Comparison of ENCODE assay signal across 18 cellular contexts in the genomic region with DNA sequence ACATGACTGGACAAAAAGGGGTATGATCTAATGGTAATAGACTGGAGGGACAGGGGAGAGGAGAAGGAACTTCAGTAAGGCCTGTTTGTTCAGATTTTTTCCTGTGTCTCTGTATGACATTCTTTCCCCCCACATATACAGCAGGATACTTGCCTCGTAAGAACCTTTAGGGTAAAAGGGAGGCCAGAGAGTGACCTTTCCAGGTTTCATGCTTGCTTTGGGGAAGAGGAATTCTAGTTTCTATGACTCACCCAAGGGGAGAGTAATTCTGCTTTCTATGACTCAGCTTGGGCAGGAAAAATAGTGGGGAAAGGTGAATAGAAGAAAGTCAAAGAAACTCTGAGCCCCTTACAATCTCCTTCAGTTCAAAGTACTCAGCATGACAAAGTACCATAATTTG.
DNase-seq lines count a peak whose midpoint lies in the region; ATAC-seq, FAIRE-seq and TF ChIP-seq lines count a peak whose summit lies in the region.
"Had no signal": no experiment of that assay in that cellular context is flagged by ENCODE, and none has a peak within 500 bp of the region (broad histone marks: within the 10 kb centered on the region; RNA-seq: fewer than 3 reads in every experiment).

No MANE protein-coding gene starts in this region.

- H3K27ac Mint-ChIP-seq in activated naive CD4-positive, alpha-beta T cell treated with anti-CD3 and anti-CD28 coated beads for 36 hours = no peak overlapping the region
- H3K27ac Mint-ChIP-seq: CD4-positive, alpha-beta memory T cell; naive B cell had no signal

- no peak for TF ChIP-seq CTCF in PC-3 (conservative IDR thresholded peaks at IDR 0.05; ENCODE audit: low read depth, low read length)
- TF ChIP-seq CTCF in fibroblast of lung (conservative IDR thresholded peaks at IDR 0.05 in 1 of 2, IDR thresholded peaks at IDR 0.05 in 1 of 2; ENCODE audit: low read depth in 1 of 2, low read length in 2 of 2) = no peak
- TF ChIP-seq CTCF in A673 (conservative IDR thresholded peaks at IDR 0.05; ENCODE audit: low read depth, low read length) = no peak

- no peak for FAIRE-seq in GM19239 (lab: Jason Lieb, UNC)
- FAIRE-seq: kidney had no signal

- no peaks in the 10 kb centered on the region for H3K27me3 ChIP-seq in PC-3 (ENCODE audit: low read length)
- H3K27me3 ChIP-seq in fibroblast of lung (ENCODE audit: control insufficient read depth, insufficient read depth, low read length) = no peaks in the 10 kb centered on the region
- no peaks in the 10 kb centered on the region for H3K27me3 ChIP-seq in A673 (replicated peaks; ENCODE audit: insufficient read depth, low read depth, low read length, poor library complexity)
- H3K27me3 ChIP-seq: right atrium auricular region, stomach had no signal

- H3K36me3 Mint-ChIP-seq in activated naive CD4-positive, alpha-beta T cell treated with anti-CD3 and anti-CD28 coated beads for 36 hours (ENCODE audit: low read depth) = no peaks in the 10 kb centered on the region

- H3K9ac ChIP-seq in PC-3 (ENCODE audit: low read length) (peak overlapping the region; percentile 39), fibroblast of lung (ENCODE audit: insufficient read depth, low read length) (no peak overlapping the region)

- DNase-seq in ELR (ENCODE audit: low read depth) (peak; percentile 80), PC-3 (peak; percentile 98), fibroblast of lung (ENCODE audit: low read depth in 2 of 2) (peak; percentile 22 to 73), renal cortical epithelial cell (ENCODE audit: low read depth) (peak; percentile 86), A673 (ENCODE audit: low spot score) (no peak), GM19239 (ENCODE audit: insufficient read length, low spot score) (no peak)
- no peak for DNase-seq in activated naive CD4-positive, alpha-beta T cell treated with anti-CD3 and anti-CD28 coated beads for 36 hours
- DNase-seq: activated CD8-positive, alpha-beta memory T cell treated with anti-CD3 and anti-CD28 coated beads for 24 hours; activated naive CD4-positive, alpha-beta T cell treated with anti-CD3 and anti-CD28 coated beads, Interleukin-2, amount 50 U/mL, for 16 hours; CD4-positive, alpha-beta memory T cell; kidney; naive B cell; NCI-H1105; NCI-H446; stomach had no signal

- no peak overlapping the region for H3K4me3 Mint-ChIP-seq in activated naive CD4-positive, alpha-beta T cell treated with anti-CD3 and anti-CD28 coated beads for 36 hours
- H3K4me3 Mint-ChIP-seq: naive B cell had no signal

- peak overlapping the region; percentile 81 for H3K27ac ChIP-seq in PC-3 (ENCODE audit: low read length)
- no peak overlapping the region for H3K27ac ChIP-seq in fibroblast of lung (ENCODE audit: insufficient read depth, low read length)
- H3K27ac ChIP-seq in A673 (ENCODE audit: low read depth, low read length, poor library complexity, severe bottlenecking) = no peak overlapping the region
- H3K27ac ChIP-seq: coronary artery, right atrium auricular region, stomach had no signal

- H3K4me2 ChIP-seq in PC-3 (ENCODE audit: low read length) (peak overlapping the region; percentile 77), fibroblast of lung (ENCODE audit: extremely low read depth, insufficient read depth, low read length) (no peak overlapping the region)

- intact Hi-C loops in PC-3 (cut with micrococcal nuclease) (no loop called here), A673 (cut with micrococcal nuclease; ENCODE audit: unreplicated experiment) (no loop called here)
- intact Hi-C loops in activated naive CD4-positive, alpha-beta T cell treated with anti-CD3 and anti-CD28 coated beads for 36 hours (cut with micrococcal nuclease) = no loop called here

- H3K27me3 Mint-ChIP-seq in activated naive CD4-positive, alpha-beta T cell treated with anti-CD3 and anti-CD28 coated beads for 36 hours (ENCODE audit: low read depth) = no peaks in the 10 kb centered on the region
- H3K27me3 Mint-ChIP-seq: CD4-positive, alpha-beta memory T cell; naive B cell had no signal

- H3K9me3 ChIP-seq in PC-3 (ENCODE audit: low read length) (no peaks in the 10 kb centered on the region), fibroblast of lung (ENCODE audit: control insufficient read depth, insufficient read depth, low read depth, low read length) (no peaks in the 10 kb centered on the region), A673 (ENCODE audit: low read depth, low read length, poor library complexity, severe bottlenecking) (no peaks in the 10 kb centered on the region)

- ATAC-seq in PC-3 (peak; percentile 91), GM18870 (IDR thresholded peaks at IDR 0.05; ENCODE audit: unreplicated experiment) (no peak)

- BruUV-seq in PC-3 (replicated peaks; lab: Mats Ljungman, UMichigan) = no TSS peak
- no TSS peak for BruUV-seq in A673 (replicated peaks; lab: Mats Ljungman, UMichigan)

- H3K4me3 ChIP-seq in PC-3 (ENCODE audit: low read length) = peak overlapping the region; percentile 31; the same call in 1 of the 2 replicates
- no peak overlapping the region for H3K4me3 ChIP-seq in fibroblast of lung (replicated peaks in 1 of 4; ENCODE audit: control extremely low read depth in 1 of 4, insufficient read depth in 1 of 4, low read depth in 3 of 4, low read length in 4 of 4)
- H3K4me3 ChIP-seq in A673 (ENCODE audit: low read depth, low read length, poor library complexity, severe bottlenecking) = no peak overlapping the region
- H3K4me3 ChIP-seq: coronary artery, right atrium auricular region, stomach had no signal

- H4K20me1 ChIP-seq in PC-3 (ENCODE audit: low read length) (no peaks in the 10 kb centered on the region), fibroblast of lung (ENCODE audit: control insufficient read depth, extremely low read depth, insufficient read depth, low read length) (no peaks in the 10 kb centered on the region)

- H3K36me3 ChIP-seq in PC-3 (ENCODE audit: low read depth, low read length) = no peaks in the 10 kb centered on the region
- no peaks in the 10 kb centered on the region for H3K36me3 ChIP-seq in fibroblast of lung (ENCODE audit: control insufficient read depth, insufficient read depth, low read length)
- no peaks in the 10 kb centered on the region for H3K36me3 ChIP-seq in A673 (ENCODE audit: insufficient read depth, low read length, poor library complexity, severe bottlenecking)
- H3K36me3 ChIP-seq: right atrium auricular region, stomach had no signal

- peaks cover 24% of the 10 kb centered on the region for H3K9me3 Mint-ChIP-seq in activated naive CD4-positive, alpha-beta T cell treated with anti-CD3 and anti-CD28 coated beads for 36 hours

- no peaks in the 10 kb centered on the region for H3K79me2 ChIP-seq in PC-3 (ENCODE audit: low read length)
- no peaks in the 10 kb centered on the region for H3K79me2 ChIP-seq in fibroblast of lung (ENCODE audit: control insufficient read depth, insufficient read depth, low read length)

- H3K4me1 Mint-ChIP-seq in activated naive CD4-positive, alpha-beta T cell treated with anti-CD3 and anti-CD28 coated beads for 36 hours (ENCODE audit: low read depth) = no peaks in the 10 kb centered on the region
- H3K4me1 Mint-ChIP-seq: CD4-positive, alpha-beta memory T cell had no signal

- H3F3A ChIP-seq in PC-3 (ENCODE audit: low read length, unreplicated experiment) = peaks cover 9% of the 10 kb centered on the region

- H3K4me1 ChIP-seq in PC-3 (ENCODE audit: insufficient read depth, low read length) = peaks cover 46% of the 10 kb centered on the region
- no peaks in the 10 kb centered on the region for H3K4me1 ChIP-seq in fibroblast of lung (ENCODE audit: control insufficient read depth, extremely low read depth, insufficient read depth, low read length)
- H3K4me1 ChIP-seq in A673 (ENCODE audit: insufficient read depth, low read length, poor library complexity, severe bottlenecking) = no peaks in the 10 kb centered on the region
- H3K4me1 ChIP-seq: right atrium auricular region, stomach had no signal

- CTCF ChIA-PET in PC-3 (lab: Charles Lee) (no interaction called here), A673 (lab: Charles Lee) (no interaction called here)
- CTCF ChIA-PET in activated naive CD4-positive, alpha-beta T cell treated with anti-CD3 and anti-CD28 coated beads for 36 hours (lab: Charles Lee) = no interaction called here

- H3K9me2 ChIP-seq in PC-3 (replicated peaks; ENCODE audit: low read length) = no peaks in the 10 kb centered on the region

- H2AFZ ChIP-seq in PC-3 (ENCODE audit: low read length) (peak overlapping the region; percentile 17; the same call in 1 of the 2 replicates), fibroblast of lung (ENCODE audit: low read length) (no peak overlapping the region)

- POLR2A ChIA-PET in PC-3 (lab: Charles Lee; ENCODE audit: unreplicated experiment) = no interaction called here
- POLR2A ChIA-PET in A673 (lab: Charles Lee; ENCODE audit: low non-redundant PET) = no interaction called here

Comparison
In these comparisons a context has a peak if more than half of its experiments do, and no peak if none do; other contexts are left out.
1. DNase-seq: peak in ELR (single experiment), PC-3 (single experiment), fibroblast of lung (2 of 2) and renal cortical epithelial cell (single experiment); none in A673 (single experiment), activated naive CD4-positive, alpha-beta T cell treated with anti-CD3 and anti-CD28 coated beads for 36 hours (single experiment) and GM19239 (single experiment).